ENCODE assay signal across 8 cellular contexts in the genomic region with DNA sequence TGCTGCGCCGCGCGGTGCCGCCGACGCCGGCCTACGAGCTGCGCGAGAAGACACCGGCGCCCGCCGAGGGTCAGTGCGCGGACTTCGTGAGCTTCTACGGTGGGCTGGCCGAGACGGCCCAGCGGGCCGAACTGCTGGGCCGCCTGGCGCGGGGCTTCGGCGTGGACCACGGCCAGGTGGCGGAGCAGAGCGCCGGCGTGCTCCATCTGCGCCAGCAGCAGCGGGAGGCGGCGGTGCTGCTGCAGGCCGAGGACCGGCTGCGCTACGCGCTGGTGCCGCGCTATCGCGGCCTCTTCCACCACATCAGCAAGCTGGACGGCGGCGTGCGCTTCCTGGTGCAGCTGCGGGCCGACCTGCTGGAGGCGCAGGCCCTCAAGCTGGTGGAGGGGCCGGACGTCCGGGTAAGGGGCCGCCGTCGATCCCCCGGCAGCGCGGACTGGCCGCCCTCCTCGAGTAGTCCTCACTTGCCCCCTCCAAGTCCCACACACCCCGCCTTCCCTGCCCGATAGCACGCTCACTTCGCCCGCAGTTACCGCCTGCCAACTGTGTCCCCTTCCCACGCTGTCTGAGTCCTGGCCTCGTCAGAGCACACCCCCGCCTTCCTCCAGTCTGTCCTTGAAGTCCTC. TPM values are rescaled to one million over a fixed set of nuclear protein-coding genes. Genes with fewer than 3 reads are reported as not detected.
DNase-seq lines count a peak whose midpoint lies in the region; ATAC-seq and TF ChIP-seq lines count a peak whose summit lies in the region.

No MANE protein-coding gene starts in this region.

- DNase-seq in GM10266 (ENCODE audit: extremely low spot score) = peak; percentile 62
- DNase-seq in activated CD4-positive, alpha-beta memory T cell treated with anti-CD3 and anti-CD28 coated beads for 36 hours = peak; percentile 62
- DNase-seq in effector CD4-positive, alpha-beta T cell = peak; percentile 18
- DNase-seq in stimulated activated CD8-positive, alpha-beta memory T cell treated with anti-CD3 and anti-CD28 coated beads, Interleukin-7, amount 100 ng/mL, for 24 hours (ENCODE audit: low read depth) = peak; percentile 4
- no peak for DNase-seq in NCI-H1694 (lab: John Stamatoyannopoulos, UW)

- peaks cover 6% of the 10 kb centered on the region for H3K4me1 ChIP-seq in KMS-11 (ENCODE audit: low read depth, poor library complexity, severe bottlenecking)
- H3K4me1 ChIP-seq in mesodermal cell (ENCODE audit: control insufficient read depth, insufficient read depth, low read length, poor library complexity, severe bottlenecking) = no peaks in the 10 kb centered on the region

- H3K27ac Mint-ChIP-seq in activated CD4-positive, alpha-beta memory T cell treated with anti-CD3 and anti-CD28 coated beads for 36 hours = peak overlapping the region; percentile 70

- no peaks in the 10 kb centered on the region for H3K36me3 ChIP-seq in KMS-11 (ENCODE audit: insufficient read depth)
- no peaks in the 10 kb centered on the region for H3K36me3 ChIP-seq in mesodermal cell (ENCODE audit: control insufficient read depth, insufficient read depth, low read length)

- no peaks in the 10 kb centered on the region for H3K36me3 Mint-ChIP-seq in activated CD4-positive, alpha-beta memory T cell treated with anti-CD3 and anti-CD28 coated beads for 36 hours

- WGBS in mesodermal cell (ENCODE audit: insufficient coverage in 2 of 2), 2 experiments = 2% methylated on average over 56 to 72 of the region's 73 CpGs

- peak overlapping the region; percentile 66 for H2AFZ ChIP-seq in KMS-11 (ENCODE audit: low read depth)

- H3K4me3 Mint-ChIP-seq in activated CD4-positive, alpha-beta memory T cell treated with anti-CD3 and anti-CD28 coated beads for 36 hours = peak overlapping the region; percentile 94

- intact Hi-C loops in activated CD4-positive, alpha-beta memory T cell treated with anti-CD3 and anti-CD28 coated beads for 36 hours (cut with micrococcal nuclease) = loop anchor here (1.0 to 5.0 kb wide), 4 partner anchors 53 to 217 kb away; a partner anchor contains a TSS

- TF ChIP-seq CTCF in GM10266 (IDR thresholded peaks at IDR 0.05; ENCODE audit: control insufficient read depth, insufficient read depth, low read depth, missing control alignments) (peak; percentile 7), KMS-11 (conservative IDR thresholded peaks at IDR 0.05; ENCODE audit: low read depth, low read length) (no peak)

- no peaks in the 10 kb centered on the region for H4K20me1 ChIP-seq in KMS-11 (ENCODE audit: insufficient read depth)

- no peaks in the 10 kb centered on the region for H3K9me3 ChIP-seq in mesodermal cell (ENCODE audit: control insufficient read depth, low read length)

- H3K4me3 ChIP-seq in KMS-11 (IDR thresholded peaks at IDR 0.05; ENCODE audit: insufficient read depth, low read depth, low read length) (no peak overlapping the region), mesodermal cell (ENCODE audit: extremely low read depth, insufficient read depth, low read length, poor library complexity, severe bottlenecking) (peak overlapping the region; percentile 62)

- no peaks in the 10 kb centered on the region for H3K27me3 ChIP-seq in KMS-11 (ENCODE audit: insufficient read depth, low read depth)

- peak overlapping the region; percentile 66 for H3K4me2 ChIP-seq in KMS-11

- no peaks in the 10 kb centered on the region for H3K79me2 ChIP-seq in KMS-11 (ENCODE audit: insufficient read depth, low read depth)

- no peaks in the 10 kb centered on the region for H3K9me3 Mint-ChIP-seq in activated CD4-positive, alpha-beta memory T cell treated with anti-CD3 and anti-CD28 coated beads for 36 hours

- POLR2A ChIA-PET in activated CD4-positive, alpha-beta memory T cell treated with anti-CD3 and anti-CD28 coated beads for 36 hours (lab: Charles Lee) = interaction anchor here (1.5 kb wide), 1 partner anchor 92 kb away, joined by 7 read pairs; a partner anchor contains a TSS

- H3K27ac ChIP-seq in KMS-11 (no peak overlapping the region), mesodermal cell (ENCODE audit: low read depth, low read length, severe bottlenecking) (peak overlapping the region; percentile 41)

- peak overlapping the region; percentile 37; the same call in 1 of the 2 replicates for H3K9ac ChIP-seq in KMS-11

- peak; percentile 55 for ATAC-seq in GM21786 (IDR thresholded peaks at IDR 0.05; ENCODE audit: unreplicated experiment)

- CTCF ChIA-PET in activated CD4-positive, alpha-beta memory T cell treated with anti-CD3 and anti-CD28 coated beads for 36 hours (lab: Charles Lee) = interaction anchor here (0.9 to 1.6 kb wide), 4 partner anchors 54 to 217 kb away, joined by 3 to 7 read pairs (median 3); a partner anchor contains a TSS

- H3K4me1 Mint-ChIP-seq in activated CD4-positive, alpha-beta memory T cell treated with anti-CD3 and anti-CD28 coated beads for 36 hours (ENCODE audit: low read depth) = peaks cover 27% of the 10 kb centered on the region

- no peaks in the 10 kb centered on the region for H3K27me3 Mint-ChIP-seq in activated CD4-positive, alpha-beta memory T cell treated with anti-CD3 and anti-CD28 coated beads for 36 hours

RNA-seq across cellular contexts. Expression of a gene that starts 0.5 kb away (rescaled TPM):
- 1 to 10 TPM; 3.0 to 3.5 TPM for total RNA-seq in activated CD4-positive, alpha-beta memory T cell treated with anti-CD3 and anti-CD28 coated beads for 36 hours
- polyA plus RNA-seq in mesodermal cell (2013, experiment 1 of 2) = 1.6 TPM
- polyA plus RNA-seq in mesodermal cell (2013, experiment 2 of 2) = 1.3 TPM

RNA-seq across cellular contexts. Expression of a gene that starts 53.7 kb away (rescaled TPM):
- total RNA-seq in activated CD4-positive, alpha-beta memory T cell treated with anti-CD3 and anti-CD28 coated beads for 36 hours = under 1 TPM; 0.34 to 0.40 TPM
- 1.2 TPM for polyA plus RNA-seq in mesodermal cell (2013, experiment 1 of 2)
- polyA plus RNA-seq in mesodermal cell (2013, experiment 2 of 2) = 0.96 TPM
